ENCODE assay signal across 14 cellular contexts in the genomic region with DNA sequence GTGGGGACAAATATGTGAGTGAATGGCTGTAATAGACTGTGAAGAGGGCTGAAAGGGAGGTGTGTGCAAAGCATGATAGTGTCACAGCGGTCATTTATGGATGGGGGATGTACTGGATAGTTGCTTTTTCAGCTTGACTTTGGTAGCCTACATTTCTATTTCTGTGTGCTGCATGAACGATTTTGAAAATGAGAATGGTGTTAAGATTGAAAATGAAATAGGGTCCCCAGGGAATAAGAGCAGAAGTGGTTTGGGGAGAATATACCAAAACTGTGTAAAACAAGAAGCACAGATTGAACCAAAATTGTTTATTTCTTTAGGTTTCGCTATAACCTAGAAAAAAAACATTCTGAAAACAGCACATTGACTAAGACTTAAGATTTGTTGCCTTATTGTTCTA. TPM values are rescaled to one million over a fixed set of nuclear protein-coding genes. Genes with fewer than 3 reads are reported as not detected.
A peak's percentile ranks its signal among the peaks of the same experiment; 100 is the strongest.
DNase-seq lines count a peak whose midpoint lies in the region; ATAC-seq lines count a peak whose summit lies in the region.
"Had no signal": no experiment of that assay in that cellular context is flagged by ENCODE, and none has a peak within 500 bp of the region (broad histone marks: within the 10 kb centered on the region; RNA-seq: fewer than 3 reads in every experiment).

No MANE protein-coding gene starts in this region.

- CTCF ChIA-PET in naive thymus-derived CD4-positive, alpha-beta T cell (lab: Charles Lee): no interaction called here

- H3K9me3 ChIP-seq in naive thymus-derived CD4-positive, alpha-beta T cell (ENCODE audit: control insufficient read depth in 2 of 3, low read length in 3 of 3): no peaks in the 10 kb centered on the region
- H3K9me3 ChIP-seq: adrenal gland had no signal

- peaks cover 0 to 7% (median 0%) of the 10 kb centered on the region in 7 donors for H3K4me1 Mint-ChIP-seq in naive thymus-derived CD4-positive, alpha-beta T cell
- peaks cover 18% of the 10 kb centered on the region for H3K4me1 Mint-ChIP-seq in activated T-helper 2 cell treated with anti-CD3 and anti-CD28 coated beads, Interferon-gamma antibody, Interleukin-2, Interleukin-4, amounts not matched to agents 10 μg/mL and 5 μg/mL and 100 μg/mL, durations not matched to agents 14 hours and 24 hours and 36 hours (ENCODE audit: low read depth)

- H3K36me3 ChIP-seq in naive thymus-derived CD4-positive, alpha-beta T cell (ENCODE audit: control insufficient read depth in 2 of 3, insufficient read depth in 3 of 3, low read length in 3 of 3): no peaks in the 10 kb centered on the region
- H3K36me3 ChIP-seq: adrenal gland had no signal

- H3K9me3 Mint-ChIP-seq in naive thymus-derived CD4-positive, alpha-beta T cell: peaks cover 0 to 2% (median 0%) of the 10 kb centered on the region in 11 donors
- peaks cover 6% of the 10 kb centered on the region for H3K9me3 Mint-ChIP-seq in activated T-helper 2 cell treated with anti-CD3 and anti-CD28 coated beads, Interferon-gamma antibody, Interleukin-2, Interleukin-4, amounts not matched to agents 10 μg/mL and 5 μg/mL and 100 μg/mL, durations not matched to agents 14 hours and 24 hours and 36 hours

- H3K36me3 Mint-ChIP-seq in naive thymus-derived CD4-positive, alpha-beta T cell: peaks cover 0 to 2% (median 0%) of the 10 kb centered on the region in 5 donors
- H3K36me3 Mint-ChIP-seq in activated T-helper 2 cell treated with anti-CD3 and anti-CD28 coated beads, Interferon-gamma antibody, Interleukin-2, Interleukin-4, amounts not matched to agents 10 μg/mL and 5 μg/mL and 100 μg/mL, durations not matched to agents 14 hours and 24 hours and 36 hours (ENCODE audit: low read depth): peaks cover 5% of the 10 kb centered on the region

- no peak overlapping the region for H3K27ac ChIP-seq in naive thymus-derived CD4-positive, alpha-beta T cell (ENCODE audit: low read depth, low read length)
- H3K27ac ChIP-seq: adrenal gland, PC-9 had no signal

- DNase-seq in iPS-NIHi7 (ENCODE audit: extremely low spot score): no peak
- no peak for DNase-seq in naive thymus-derived CD4-positive, alpha-beta T cell
- DNase-seq in stimulated activated naive CD8-positive, alpha-beta T cell treated with anti-CD3 and anti-CD28 coated beads, Interleukin-15, Interleukin-2, amounts not matched to agents 100 U/mL and 50 U/mL, for 24 hours: no peak
- no peak for DNase-seq in activated T-helper 2 cell treated with anti-CD3 and anti-CD28 coated beads, Interferon-gamma antibody, Interleukin-2, Interleukin-4, amounts not matched to agents 10 μg/mL and 5 μg/mL and 100 μg/mL, durations not matched to agents 14 hours and 24 hours and 36 hours (ENCODE audit: low spot score)
- DNase-seq: adrenal gland, left colon, NCI-H2081 treated with DMSO at 0.1 percent for 48 hours, PC-9, T-helper 2 cell had no signal

- H3K27me3 ChIP-seq in naive thymus-derived CD4-positive, alpha-beta T cell (ENCODE audit: control insufficient read depth in 2 of 2, insufficient read depth in 2 of 2, low read length in 2 of 2): no peaks in the 10 kb centered on the region
- H3K27me3 ChIP-seq: adrenal gland had no signal

- ATAC-seq in GM19025 (IDR thresholded peaks at IDR 0.05; ENCODE audit: low read depth, unreplicated experiment): peak; percentile 52
- peak; percentile 61 for ATAC-seq in GM21737 (IDR thresholded peaks at IDR 0.05; ENCODE audit: unreplicated experiment)
- ATAC-seq in HG03108 (IDR thresholded peaks at IDR 0.05; ENCODE audit: unreplicated experiment): peak; percentile 68
- ATAC-seq in naive thymus-derived CD4-positive, alpha-beta T cell: no peak
- ATAC-seq in stimulated activated naive CD8-positive, alpha-beta T cell treated with anti-CD3 and anti-CD28 coated beads, Interleukin-15, Interleukin-2, amounts not matched to agents 100 U/mL and 50 U/mL, for 24 hours: no peak
- ATAC-seq: K562, left colon had no signal

- H3K4me3 Mint-ChIP-seq in naive thymus-derived CD4-positive, alpha-beta T cell: no peak overlapping the region
- H3K4me3 Mint-ChIP-seq in activated T-helper 2 cell treated with anti-CD3 and anti-CD28 coated beads, Interferon-gamma antibody, Interleukin-2, Interleukin-4, amounts not matched to agents 10 μg/mL and 5 μg/mL and 100 μg/mL, durations not matched to agents 14 hours and 24 hours and 36 hours (ENCODE audit: low read depth): no peak overlapping the region

- H3K4me1 ChIP-seq in naive thymus-derived CD4-positive, alpha-beta T cell (ENCODE audit: control insufficient read depth in 2 of 2, insufficient read depth in 2 of 2, low read length in 2 of 2): no peaks in the 10 kb centered on the region
- H3K4me1 ChIP-seq: adrenal gland had no signal

- H3K27me3 Mint-ChIP-seq in naive thymus-derived CD4-positive, alpha-beta T cell: peaks cover 0 to 6% (median 0%) of the 10 kb centered on the region in 5 donors
- no peaks in the 10 kb centered on the region for H3K27me3 Mint-ChIP-seq in activated T-helper 2 cell treated with anti-CD3 and anti-CD28 coated beads, Interferon-gamma antibody, Interleukin-2, Interleukin-4, amounts not matched to agents 10 μg/mL and 5 μg/mL and 100 μg/mL, durations not matched to agents 14 hours and 24 hours and 36 hours (ENCODE audit: low read depth)

- H3K27ac Mint-ChIP-seq in naive thymus-derived CD4-positive, alpha-beta T cell: no peak overlapping the region
- H3K27ac Mint-ChIP-seq in activated T-helper 2 cell treated with anti-CD3 and anti-CD28 coated beads, Interferon-gamma antibody, Interleukin-2, Interleukin-4, amounts not matched to agents 10 μg/mL and 5 μg/mL and 100 μg/mL, durations not matched to agents 14 hours and 24 hours and 36 hours: no peak overlapping the region

- intact Hi-C loops in naive thymus-derived CD4-positive, alpha-beta T cell (cut with micrococcal nuclease): no loop called here
- intact Hi-C loops in activated T-helper 2 cell treated with anti-CD3 and anti-CD28 coated beads, Interferon-gamma antibody, Interleukin-2, Interleukin-4, amounts not matched to agents 10 μg/mL and 5 μg/mL and 100 μg/mL, durations not matched to agents 14 hours and 24 hours and 36 hours (cut with micrococcal nuclease): no loop called here

- H3K4me3 ChIP-seq in naive thymus-derived CD4-positive, alpha-beta T cell (ENCODE audit: low read length): no peak overlapping the region
- H3K4me3 ChIP-seq: adrenal gland, K562, PC-9 had no signal

- POLR2A ChIA-PET in naive thymus-derived CD4-positive, alpha-beta T cell (lab: Charles Lee): no interaction called here

RNA-seq across cellular contexts. Expression of a gene that starts 58.8 kb away (rescaled TPM):
- under 1 TPM in 3 of 5 experiments, not detected in 2; 0.13 to 0.66 (median 0.22) TPM for total RNA-seq in naive thymus-derived CD4-positive, alpha-beta T cell
- not detected for polyA plus RNA-seq in naive thymus-derived CD4-positive, alpha-beta T cell
- total RNA-seq in activated T-helper 2 cell treated with anti-CD3 and anti-CD28 coated beads, Interferon-gamma antibody, Interleukin-2, Interleukin-4, amounts not matched to agents 10 μg/mL and 5 μg/mL and 100 μg/mL, durations not matched to agents 14 hours and 24 hours and 36 hours: 0.89 and 1.3 TPM in 2 replicates
- total RNA-seq: H1, K562, PC-9 had no signal
- polyA plus RNA-seq: H1, K562 had no signal

Comparison
In these comparisons a context has a peak if more than half of its experiments do, and no peak if none do; other contexts are left out.
1. ATAC-seq: peak in GM19025 (single experiment), GM21737 (single experiment) and HG03108 (single experiment); none in naive thymus-derived CD4-positive, alpha-beta T cell (single experiment) and stimulated activated naive CD8-positive, alpha-beta T cell treated with anti-CD3 and anti-CD28 coated beads, Interleukin-15, Interleukin-2, amounts not matched to agents 100 U/mL and 50 U/mL, for 24 hours (single experiment).